In genomic region chr18:61761875-61762274, GRCh38 we compare ENCODE assay signal across 27 cellular contexts.
"Had no signal": no experiment of that assay in that cellular context is flagged by ENCODE, and none has a peak within 500 bp of the region (broad histone marks: within the 10 kb centered on the region; RNA-seq: fewer than 3 reads in every experiment).

No MANE protein-coding gene starts in this region.

- H3K4me3 ChIP-seq: adrenal gland, cardiac muscle cell had no signal

- H3K27me3 ChIP-seq: adrenal gland, cardiac muscle cell had no signal

- H3K36me3 ChIP-seq: adrenal gland, cardiac muscle cell had no signal

- DNase-seq: activated B cell treated with CpG ODN at 0.5 μM for 24 hours; activated CD4-positive, alpha-beta memory T cell treated with anti-CD3 and anti-CD28 coated beads for 36 hours; activated CD4-positive, alpha-beta T cell treated with anti-CD3 and anti-CD28 coated beads for 4 hours; activated CD4-positive, alpha-beta T cell treated with anti-CD3 and anti-CD28 coated beads, Interleukin-2, amount 10 ng/mL, durations not matched to agents 24 days and 14 days; activated CD4-positive, alpha-beta T cell treated with anti-CD3 and anti-CD28 coated beads, Interleukin-2, amount 50 U/mL, for 1 hour; activated CD4-positive, alpha-beta T cell treated with anti-CD3 and anti-CD28 coated beads, Interleukin-2, amount 50 U/mL, for 4 hours; activated CD4-positive, CD25-positive, alpha-beta regulatory T cell treated with anti-CD3 and anti-CD28 coated beads, Interleukin-2, amount 50 U/mL, for 72 hours; activated CD8-positive, alpha-beta memory T cell treated with anti-CD3 and anti-CD28 coated beads, Interleukin-2, amount 50 U/mL, for 4 hours; activated CD8-positive, alpha-beta T cell treated with anti-CD3 and anti-CD28 coated beads for 36 hours; activated effector memory CD4-positive, alpha-beta T cell treated with anti-CD3 and anti-CD28 coated beads, Interleukin-2, amount 50 U/mL, for 16 hours; activated gamma-delta T cell treated with Interleukin-2 at 50 U/mL for 16 hours; activated naive CD4-positive, alpha-beta T cell; activated naive CD4-positive, alpha-beta T cell treated with anti-CD3 and anti-CD28 coated beads, Interleukin-2, amount 10 ng/mL, durations not matched to agents 7 days and 5 days; activated naive CD8-positive, alpha-beta T cell treated with anti-CD3 and anti-CD28 coated beads for 36 hours; activated T-cell treated with anti-CD3 and anti-CD28 coated beads for 4 hours; activated T-cell treated with anti-CD3 and anti-CD28 coated beads, Interleukin-2, amount 50 U/mL, for 1 hour; activated T-cell treated with anti-CD3 and anti-CD28 coated beads, Interleukin-2, amount 50 U/mL, for 4 hours; activated T-cell treated with anti-CD3 and anti-CD28 coated beads, Interleukin-2, amount 50 U/mL, for 72 hours; adrenal gland; amniotic stem cell; aorta; cerebellar nuclear complex; T-helper 1 cell; T-helper 2 cell; T-helper 9 cell had no signal

- H3K9me3 ChIP-seq: adrenal gland had no signal

- H3K27ac ChIP-seq: adrenal gland, cardiac muscle cell, VCaP had no signal

- H3K4me1 ChIP-seq: adrenal gland had no signal
